In the genomic region with DNA sequence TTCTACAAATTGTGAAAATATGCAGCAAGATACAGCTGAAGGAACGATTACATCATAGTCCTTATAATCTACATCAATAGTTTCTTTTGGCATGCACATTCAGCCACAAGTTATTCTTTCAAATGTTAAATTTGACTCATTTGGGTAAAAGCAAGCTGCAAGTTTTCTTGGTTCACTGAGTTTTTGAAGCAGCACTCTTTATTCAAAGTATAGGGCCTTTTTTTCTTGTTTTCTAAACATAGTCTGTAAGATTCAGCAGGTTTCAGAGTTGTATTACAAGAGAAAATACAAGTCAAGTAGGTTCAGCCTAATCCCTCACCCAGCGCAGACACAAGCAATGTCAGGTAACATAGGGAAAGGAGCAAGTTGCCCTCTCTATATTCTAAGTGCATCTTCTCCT, we compare ENCODE assay signal across 10 cellular contexts.
DNase-seq lines count a peak whose midpoint lies in the region; ATAC-seq lines count a peak whose summit lies in the region.
"Had no signal": no experiment of that assay in that cellular context is flagged by ENCODE, and none has a peak within 500 bp of the region (broad histone marks: within the 10 kb centered on the region; RNA-seq: fewer than 3 reads in every experiment).

No MANE protein-coding gene starts in this region.

- DNase-seq in iris pigment epithelial cell (ENCODE audit: low read depth) (peak; percentile 2), COLO668 (lab: John Stamatoyannopoulos, UW; ENCODE audit: unreplicated experiment) (no peak), NCI-H510A treated with DMSO at 0.1 percent for 48 hours (lab: John Stamatoyannopoulos, UW) (no peak), sciatic nerve (ENCODE audit: low spot score) (no peak)
- DNase-seq: heart left ventricle, NCI-H1092 treated with DMSO at 0.1 percent for 48 hours had no signal

- intact Hi-C loops in sciatic nerve (cut with DNase I) = no loop called here

- peak; percentile 65 for ATAC-seq in GM19043 (IDR thresholded peaks at IDR 0.05; ENCODE audit: low read depth, unreplicated experiment)
- ATAC-seq in HG02642 (IDR thresholded peaks at IDR 0.05; ENCODE audit: poor library complexity, unreplicated experiment) = peak; percentile 74
- peak; percentile 84 for ATAC-seq in HG03442 (IDR thresholded peaks at IDR 0.05; ENCODE audit: unreplicated experiment)
- ATAC-seq in GM19452 (IDR thresholded peaks at IDR 0.05; ENCODE audit: unreplicated experiment) = no peak
- no peak for ATAC-seq in sciatic nerve
- ATAC-seq: heart left ventricle had no signal

Comparison
In these comparisons a context has a peak if more than half of its experiments do, and no peak if none do; other contexts are left out.
1. ATAC-seq: peak in GM19043 (single experiment), HG02642 (single experiment) and HG03442 (single experiment); none in GM19452 (single experiment) and sciatic nerve (single experiment).